ENCODE assay signal across 1 cellular context in the genomic region with DNA sequence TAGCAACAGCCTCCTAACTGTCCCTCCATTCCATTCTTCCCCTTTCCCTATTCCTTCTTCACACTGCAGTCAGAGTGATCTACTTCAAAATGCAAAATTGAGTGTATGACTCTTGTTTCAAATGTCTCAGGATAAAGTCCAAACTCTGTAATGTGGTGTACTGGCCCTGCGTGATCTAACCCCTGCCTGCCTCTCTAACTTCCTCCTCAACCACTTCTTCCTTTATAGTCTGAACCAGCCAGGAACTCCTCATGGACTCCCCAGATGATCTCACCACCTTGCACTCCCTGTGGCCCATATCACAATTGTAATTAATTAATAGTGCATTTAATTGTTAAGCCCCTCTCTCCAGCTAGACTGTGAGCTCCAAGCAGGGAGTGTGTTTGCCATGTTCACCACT.
TF ChIP-seq lines count a peak whose summit lies in the region.

No MANE protein-coding gene starts in this region.

TF ChIP-seq in HepG2, 621 proteins besides CTCF, POLR2A, EP300 and RAD21 (continued from another document and continues in another):
- TF ChIP-seq AFF4 (CRISPR knock-in tag; IDR thresholded peaks at IDR 0.05) (no peak), YEATS2 (CRISPR knock-in tag; IDR thresholded peaks at IDR 0.05; ENCODE audit: borderline replicate concordance) (no peak; the same call in 1 of the 2 replicates), HOXA7 (CRISPR knock-in tag; IDR thresholded peaks at IDR 0.05) (no peak), ZNF572 (CRISPR knock-in tag; IDR thresholded peaks at IDR 0.05) (no peak), ZNF839 (CRISPR knock-in tag; IDR thresholded peaks at IDR 0.05; ENCODE audit: borderline replicate concordance) (no peak), JUND (CRISPR knock-in tag; IDR thresholded peaks at IDR 0.05) (no peak), BRCA1 (CRISPR knock-in tag; IDR thresholded peaks at IDR 0.05) (no peak), MTA1 (CRISPR knock-in tag; IDR thresholded peaks at IDR 0.05; ENCODE audit: borderline replicate concordance) (no peak), FOXK1 (CRISPR knock-in tag; IDR thresholded peaks at IDR 0.05; ENCODE audit: borderline replicate concordance, low read depth) (no peak), HDAC6 (IDR thresholded peaks at IDR 0.05; ENCODE audit: low read depth, low read length) (no peak), ZFP62 (CRISPR knock-in tag; IDR thresholded peaks at IDR 0.05) (no peak), ZNF761 (CRISPR knock-in tag; conservative IDR thresholded peaks at IDR 0.05) (no peak), ZBTB10 (CRISPR knock-in tag; IDR thresholded peaks at IDR 0.05; ENCODE audit: borderline replicate concordance) (no peak), ZNF7 (CRISPR knock-in tag; IDR thresholded peaks at IDR 0.05) (no peak), ASH2L (IDR thresholded peaks at IDR 0.05; ENCODE audit: insufficient read length, low read depth, low read length) (peak; percentile 53), ZNF563 (CRISPR knock-in tag; IDR thresholded peaks at IDR 0.05) (no peak), ZNF670 (CRISPR knock-in tag; IDR thresholded peaks at IDR 0.05; ENCODE audit: borderline replicate concordance) (0 out of 2 replicates have a peak, but pooled peaks have one; percentile 25), CC2D1A (CRISPR knock-in tag; IDR thresholded peaks at IDR 0.05) (peak; percentile 50; the same call in 1 of the 2 replicates), ZNF282 (IDR thresholded peaks at IDR 0.05; ENCODE audit: partially characterized antibody) (no peak), ZFP91 (CRISPR knock-in tag; IDR thresholded peaks at IDR 0.05; ENCODE audit: borderline replicate concordance) (no peak), SAP130 (CRISPR knock-in tag; IDR thresholded peaks at IDR 0.05; ENCODE audit: low read depth) (peak; percentile 23; the same call in 1 of the 2 replicates), SOX13 (IDR thresholded peaks at IDR 0.05) (no peak), SOX13 (CRISPR knock-in tag; conservative IDR thresholded peaks at IDR 0.05 in 1 of 2, IDR thresholded peaks at IDR 0.05 in 1 of 2) (no peak), MIER3 (CRISPR knock-in tag; IDR thresholded peaks at IDR 0.05; ENCODE audit: borderline replicate concordance) (0 out of 2 replicates have a peak, but pooled peaks have one; percentile 30), BRD4 (CRISPR knock-in tag; IDR thresholded peaks at IDR 0.05) (no peak), TBP (CRISPR knock-in tag; IDR thresholded peaks at IDR 0.05) (no peak), IKZF1 (IDR thresholded peaks at IDR 0.05) (no peak), SMAD1 (CRISPR knock-in tag; IDR thresholded peaks at IDR 0.05; ENCODE audit: borderline replicate concordance, low read depth) (no peak), ZNF891 (CRISPR knock-in tag; IDR thresholded peaks at IDR 0.05) (no peak), NFYB (CRISPR knock-in tag; IDR thresholded peaks at IDR 0.05) (no peak), PAX8 (CRISPR knock-in tag; IDR thresholded peaks at IDR 0.05; ENCODE audit: borderline replicate concordance) (no peak), JDP2 (CRISPR knock-in tag; IDR thresholded peaks at IDR 0.05; ENCODE audit: borderline replicate concordance) (no peak)
- TF ChIP-seq, protein P1, sequence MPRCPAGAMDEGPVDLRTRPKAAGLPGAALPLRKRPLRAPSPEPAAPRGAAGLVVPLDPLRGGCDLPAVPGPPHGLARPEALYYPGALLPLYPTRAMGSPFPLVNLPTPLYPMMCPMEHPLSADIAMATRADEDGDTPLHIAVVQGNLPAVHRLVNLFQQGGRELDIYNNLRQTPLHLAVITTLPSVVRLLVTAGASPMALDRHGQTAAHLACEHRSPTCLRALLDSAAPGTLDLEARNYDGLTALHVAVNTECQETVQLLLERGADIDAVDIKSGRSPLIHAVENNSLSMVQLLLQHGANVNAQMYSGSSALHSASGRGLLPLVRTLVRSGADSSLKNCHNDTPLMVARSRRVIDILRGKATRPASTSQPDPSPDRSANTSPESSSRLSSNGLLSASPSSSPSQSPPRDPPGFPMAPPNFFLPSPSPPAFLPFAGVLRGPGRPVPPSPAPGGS (CRISPR knock-in tag; IDR thresholded peaks at IDR 0.05), result no peak
- TF ChIP-seq, protein P2, sequence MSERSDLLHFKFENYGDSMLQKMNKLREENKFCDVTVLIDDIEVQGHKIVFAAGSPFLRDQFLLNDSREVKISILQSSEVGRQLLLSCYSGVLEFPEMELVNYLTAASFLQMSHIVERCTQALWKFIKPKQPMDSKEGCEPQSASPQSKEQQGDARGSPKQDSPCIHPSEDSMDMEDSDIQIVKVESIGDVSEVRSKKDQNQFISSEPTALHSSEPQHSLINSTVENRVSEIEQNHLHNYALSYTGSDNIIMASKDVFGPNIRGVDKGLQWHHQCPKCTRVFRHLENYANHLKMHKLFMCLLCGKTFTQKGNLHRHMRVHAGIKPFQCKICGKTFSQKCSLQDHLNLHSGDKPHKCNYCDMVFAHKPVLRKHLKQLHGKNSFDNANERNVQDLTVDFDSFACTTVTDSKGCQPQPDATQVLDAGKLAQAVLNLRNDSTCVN (CRISPR knock-in tag; IDR thresholded peaks at IDR 0.05; ENCODE audit: borderline replicate concordance), result no peak
- TF ChIP-seq, protein P3, sequence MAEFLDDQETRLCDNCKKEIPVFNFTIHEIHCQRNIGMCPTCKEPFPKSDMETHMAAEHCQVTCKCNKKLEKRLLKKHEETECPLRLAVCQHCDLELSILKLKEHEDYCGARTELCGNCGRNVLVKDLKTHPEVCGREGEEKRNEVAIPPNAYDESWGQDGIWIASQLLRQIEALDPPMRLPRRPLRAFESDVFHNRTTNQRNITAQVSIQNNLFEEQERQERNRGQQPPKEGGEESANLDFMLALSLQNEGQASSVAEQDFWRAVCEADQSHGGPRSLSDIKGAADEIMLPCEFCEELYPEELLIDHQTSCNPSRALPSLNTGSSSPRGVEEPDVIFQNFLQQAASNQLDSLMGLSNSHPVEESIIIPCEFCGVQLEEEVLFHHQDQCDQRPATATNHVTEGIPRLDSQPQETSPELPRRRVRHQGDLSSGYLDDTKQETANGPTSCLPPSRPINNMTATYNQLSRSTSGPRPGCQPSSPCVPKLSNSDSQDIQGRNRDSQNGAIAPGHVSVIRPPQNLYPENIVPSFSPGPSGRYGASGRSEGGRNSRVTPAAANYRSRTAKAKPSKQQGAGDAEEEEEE (CRISPR knock-in tag; IDR thresholded peaks at IDR 0.05; ENCODE audit: borderline replicate concordance), result no peak
- TF ChIP-seq, protein P4, sequence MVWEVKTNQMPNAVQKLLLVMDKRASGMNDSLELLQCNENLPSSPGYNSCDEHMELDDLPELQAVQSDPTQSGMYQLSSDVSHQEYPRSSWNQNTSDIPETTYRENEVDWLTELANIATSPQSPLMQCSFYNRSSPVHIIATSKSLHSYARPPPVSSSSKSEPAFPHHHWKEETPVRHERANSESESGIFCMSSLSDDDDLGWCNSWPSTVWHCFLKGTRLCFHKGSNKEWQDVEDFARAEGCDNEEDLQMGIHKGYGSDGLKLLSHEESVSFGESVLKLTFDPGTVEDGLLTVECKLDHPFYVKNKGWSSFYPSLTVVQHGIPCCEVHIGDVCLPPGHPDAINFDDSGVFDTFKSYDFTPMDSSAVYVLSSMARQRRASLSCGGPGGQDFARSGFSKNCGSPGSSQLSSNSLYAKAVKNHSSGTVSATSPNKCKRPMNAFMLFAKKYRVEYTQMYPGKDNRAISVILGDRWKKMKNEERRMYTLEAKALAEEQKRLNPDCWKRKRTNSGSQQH (CRISPR knock-in tag; IDR thresholded peaks at IDR 0.05; ENCODE audit: low read depth), result no peak
- TF ChIP-seq, protein P5, sequence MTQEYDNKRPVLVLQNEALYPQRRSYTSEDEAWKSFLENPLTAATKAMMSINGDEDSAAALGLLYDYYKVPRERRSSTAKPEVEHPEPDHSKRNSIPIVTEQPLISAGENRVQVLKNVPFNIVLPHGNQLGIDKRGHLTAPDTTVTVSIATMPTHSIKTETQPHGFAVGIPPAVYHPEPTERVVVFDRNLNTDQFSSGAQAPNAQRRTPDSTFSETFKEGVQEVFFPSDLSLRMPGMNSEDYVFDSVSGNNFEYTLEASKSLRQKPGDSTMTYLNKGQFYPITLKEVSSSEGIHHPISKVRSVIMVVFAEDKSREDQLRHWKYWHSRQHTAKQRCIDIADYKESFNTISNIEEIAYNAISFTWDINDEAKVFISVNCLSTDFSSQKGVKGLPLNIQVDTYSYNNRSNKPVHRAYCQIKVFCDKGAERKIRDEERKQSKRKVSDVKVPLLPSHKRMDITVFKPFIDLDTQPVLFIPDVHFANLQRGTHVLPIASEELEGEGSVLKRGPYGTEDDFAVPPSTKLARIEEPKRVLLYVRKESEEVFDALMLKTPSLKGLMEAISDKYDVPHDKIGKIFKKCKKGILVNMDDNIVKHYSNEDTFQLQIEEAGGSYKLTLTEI (CRISPR knock-in tag; conservative IDR thresholded peaks at IDR 0.05), result no peak
- TF ChIP-seq, protein P6, sequence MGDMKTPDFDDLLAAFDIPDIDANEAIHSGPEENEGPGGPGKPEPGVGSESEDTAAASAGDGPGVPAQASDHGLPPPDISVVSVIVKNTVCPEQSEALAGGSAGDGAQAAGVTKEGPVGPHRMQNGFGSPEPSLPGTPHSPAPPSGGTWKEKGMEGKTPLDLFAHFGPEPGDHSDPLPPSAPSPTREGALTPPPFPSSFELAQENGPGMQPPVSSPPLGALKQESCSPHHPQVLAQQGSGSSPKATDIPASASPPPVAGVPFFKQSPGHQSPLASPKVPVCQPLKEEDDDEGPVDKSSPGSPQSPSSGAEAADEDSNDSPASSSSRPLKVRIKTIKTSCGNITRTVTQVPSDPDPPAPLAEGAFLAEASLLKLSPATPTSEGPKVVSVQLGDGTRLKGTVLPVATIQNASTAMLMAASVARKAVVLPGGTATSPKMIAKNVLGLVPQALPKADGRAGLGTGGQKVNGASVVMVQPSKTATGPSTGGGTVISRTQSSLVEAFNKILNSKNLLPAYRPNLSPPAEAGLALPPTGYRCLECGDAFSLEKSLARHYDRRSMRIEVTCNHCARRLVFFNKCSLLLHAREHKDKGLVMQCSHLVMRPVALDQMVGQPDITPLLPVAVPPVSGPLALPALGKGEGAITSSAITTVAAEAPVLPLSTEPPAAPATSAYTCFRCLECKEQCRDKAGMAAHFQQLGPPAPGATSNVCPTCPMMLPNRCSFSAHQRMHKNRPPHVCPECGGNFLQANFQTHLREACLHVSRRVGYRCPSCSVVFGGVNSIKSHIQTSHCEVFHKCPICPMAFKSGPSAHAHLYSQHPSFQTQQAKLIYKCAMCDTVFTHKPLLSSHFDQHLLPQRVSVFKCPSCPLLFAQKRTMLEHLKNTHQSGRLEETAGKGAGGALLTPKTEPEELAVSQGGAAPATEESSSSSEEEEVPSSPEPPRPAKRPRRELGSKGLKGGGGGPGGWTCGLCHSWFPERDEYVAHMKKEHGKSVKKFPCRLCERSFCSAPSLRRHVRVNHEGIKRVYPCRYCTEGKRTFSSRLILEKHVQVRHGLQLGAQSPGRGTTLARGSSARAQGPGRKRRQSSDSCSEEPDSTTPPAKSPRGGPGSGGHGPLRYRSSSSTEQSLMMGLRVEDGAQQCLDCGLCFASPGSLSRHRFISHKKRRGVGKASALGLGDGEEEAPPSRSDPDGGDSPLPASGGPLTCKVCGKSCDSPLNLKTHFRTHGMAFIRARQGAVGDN (CRISPR knock-in tag; IDR thresholded peaks at IDR 0.05), result no peak
